Comparison of ENCODE assay signal across 8 cellular contexts in the genomic region with DNA sequence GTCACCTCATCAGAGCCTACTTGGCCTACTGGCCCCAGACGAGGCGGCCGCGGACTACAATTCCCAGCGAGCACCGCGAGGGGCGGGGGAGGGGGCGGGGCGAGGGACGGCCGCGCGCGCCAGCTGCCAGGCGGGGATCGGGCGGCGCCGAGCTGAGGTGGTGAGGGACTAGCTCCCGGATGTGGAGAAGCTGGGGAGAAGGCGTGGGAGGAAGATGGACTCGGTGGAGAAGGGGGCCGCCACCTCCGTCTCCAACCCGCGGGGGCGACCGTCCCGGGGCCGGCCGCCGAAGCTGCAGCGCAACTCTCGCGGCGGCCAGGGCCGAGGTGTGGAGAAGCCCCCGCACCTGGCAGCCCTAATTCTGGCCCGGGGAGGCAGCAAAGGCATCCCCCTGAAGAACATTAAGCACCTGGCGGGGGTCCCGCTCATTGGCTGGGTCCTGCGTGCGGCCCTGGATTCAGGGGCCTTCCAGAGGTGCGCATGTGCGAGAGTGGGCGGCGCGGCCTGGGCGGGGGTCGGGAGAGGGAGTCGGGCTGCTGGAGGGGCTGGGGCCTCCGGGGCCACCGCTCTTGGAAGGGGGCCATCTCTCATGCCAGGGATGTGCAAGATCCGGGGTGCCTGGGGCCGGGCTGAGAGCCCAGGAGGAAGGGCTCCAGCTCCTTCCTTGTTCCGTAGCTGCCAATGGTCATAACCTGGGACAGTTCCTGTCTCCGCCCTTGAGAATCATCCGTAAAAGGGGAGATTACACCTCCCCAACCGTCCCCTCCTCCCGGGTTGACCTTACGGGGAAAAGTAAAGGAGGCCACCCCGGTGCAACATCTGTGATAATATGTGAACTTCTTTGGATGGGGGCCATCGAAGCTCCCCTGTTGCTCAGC. TPM values are rescaled to one million over a fixed set of nuclear protein-coding genes. Genes with fewer than 3 reads are reported as not detected.
DNase-seq lines count a peak whose midpoint lies in the region; ATAC-seq and TF ChIP-seq lines count a peak whose summit lies in the region.

A gene (plus strand): TSS at position 129 of the 878 bp plus-strand sequence. CDS start 86 bp downstream, at position 215.

- 0% methylated on average over 4 to 12 of the region's 64 CpGs for WGBS in gastroesophageal sphincter (ENCODE audit: low coverage in 1 of 2), 2 donors
- 0% methylated on average over 23 of the region's 64 CpGs for WGBS in suprapubic skin

- H3K9me3 ChIP-seq in ES-I3 (ENCODE audit: control insufficient read depth, insufficient read depth, low read length), result no peaks in the 10 kb centered on the region
- no peaks in the 10 kb centered on the region for H3K9me3 ChIP-seq in gastroesophageal sphincter
- H3K9me3 ChIP-seq in suprapubic skin, result no peaks in the 10 kb centered on the region

- no peaks in the 10 kb centered on the region for H3K27me3 ChIP-seq in gastroesophageal sphincter
- H3K27me3 ChIP-seq in suprapubic skin, result no peaks in the 10 kb centered on the region

- H3K4me3 ChIP-seq in gastroesophageal sphincter, result peak within 1 kb of the TSS; percentile 97 to 98
- H3K4me3 ChIP-seq in suprapubic skin, result peak within 1 kb of the TSS; percentile 100

- TF ChIP-seq EP300 in gastroesophageal sphincter (IDR thresholded peaks at IDR 0.05), result no peak
- TF ChIP-seq EP300 in suprapubic skin (IDR thresholded peaks at IDR 0.05), result no peak

- peak; percentile 92 for ATAC-seq in gastroesophageal sphincter

- peak within 1 kb of the TSS; percentile 96 for H3K9ac ChIP-seq in ES-I3 (ENCODE audit: low read depth, low read length)

- TF ChIP-seq CTCF in gastroesophageal sphincter (IDR thresholded peaks at IDR 0.05) (no peak), suprapubic skin (IDR thresholded peaks at IDR 0.05) (no peak)

- peak; percentile 46 to 55 for TF ChIP-seq POLR2A in gastroesophageal sphincter (IDR thresholded peaks at IDR 0.05)
- TF ChIP-seq POLR2A in suprapubic skin (IDR thresholded peaks at IDR 0.05), result peak in 1 of 2 donors; percentile 22

- H3K4me1 ChIP-seq in ES-I3 (ENCODE audit: insufficient read depth, low read length) (peaks cover 15% of the 10 kb centered on the region), gastroesophageal sphincter (peaks cover 0 to 45% (median 0%) of the 10 kb centered on the region in 3 donors), suprapubic skin (peaks cover 34% of the 10 kb centered on the region)

- no peaks in the 10 kb centered on the region for H3K36me3 ChIP-seq in ES-I3 (ENCODE audit: insufficient read depth, low read length)
- no peaks in the 10 kb centered on the region for H3K36me3 ChIP-seq in gastroesophageal sphincter
- no peaks in the 10 kb centered on the region for H3K36me3 ChIP-seq in suprapubic skin

- H3K27ac ChIP-seq in gastroesophageal sphincter (peak within 1 kb of the TSS; percentile 80 to 96 (median 86)), suprapubic skin (peak within 1 kb of the TSS; percentile 93)

- DNase-seq in GOT3 (lab: John Stamatoyannopoulos, UW) (peak; percentile 28), LHCN-M2 (ENCODE audit: low read depth) (peak; percentile 66), SK-N-DZ (ENCODE audit: low spot score) (peak; percentile 91), nucleus accumbens (lab: John Stamatoyannopoulos, UW) (peak in 54 of 56 donors; percentile 32 to 87 (median 73)), suprapubic skin (ENCODE audit: low spot score in 2 of 2) (peak; percentile 85)
- peak; percentile 79 for DNase-seq in activated naive CD4-positive, alpha-beta T cell treated with Interleukin-2 at 50 U/mL for 16 hours

RNA-seq across cellular contexts. Expression of the gene that starts here (rescaled TPM):
- total RNA-seq in LHCN-M2 (2014; rRNA removed) (47.9 and 48.3 TPM in 2 replicates), gastroesophageal sphincter (10 to 100 TPM; 25.8 to 60.2 (median 33.1) TPM), suprapubic skin (10 to 100 TPM; 20.3 to 25.8 (median 22.9) TPM)
- polyA plus RNA-seq in LHCN-M2 (2012), result 29.4 TPM
- polyA plus RNA-seq in SK-N-DZ (2014; cell fraction: cytosol; rRNA removed), result 52.4 and 60.2 TPM in 2 replicates
- 38.3 and 49.1 TPM in 2 replicates for polyA plus RNA-seq in SK-N-DZ (2014; cell fraction: nucleus; rRNA removed)

Comparison
In these comparisons a context has a peak if more than half of its experiments do, and no peak if none do; other contexts are left out.
1. Peak in every context shown above with its lines: DNase-seq, ATAC-seq, H3K4me3 ChIP-seq and H3K27ac ChIP-seq.
2. DNase-seq: peak in every context shown above with its lines; median percentile 91 in SK-N-DZ; 85 in suprapubic skin; 79 in activated naive CD4-positive, alpha-beta T cell treated with Interleukin-2 at 50 U/mL for 16 hours; 73 in nucleus accumbens; 66 in LHCN-M2; 28 in GOT3.